In the genomic region with DNA sequence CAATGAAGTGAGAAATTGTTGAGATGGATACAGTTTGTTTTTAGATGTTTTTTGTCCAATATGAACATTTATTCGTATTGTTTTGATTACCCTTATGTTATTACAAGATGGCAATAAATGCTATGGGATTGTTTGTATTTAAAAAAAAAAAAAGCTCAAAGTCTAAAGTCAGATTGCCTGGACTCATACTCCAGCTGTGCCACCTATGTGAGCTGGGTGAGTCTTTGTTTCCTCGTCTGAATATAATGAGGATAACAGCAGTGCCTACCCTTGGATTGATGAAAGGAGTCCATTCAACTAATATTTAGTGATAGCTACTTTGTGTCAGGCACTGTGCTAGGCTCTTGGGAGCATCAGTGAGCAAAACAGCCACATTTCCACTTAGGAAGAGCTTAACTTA, we compare ENCODE assay signal across 24 cellular contexts. TPM values are rescaled to one million over a fixed set of nuclear protein-coding genes. Genes with fewer than 3 reads are reported as not detected.
"Had no signal": no experiment of that assay in that cellular context is flagged by ENCODE, and none has a peak within 500 bp of the region (broad histone marks: within the 10 kb centered on the region; RNA-seq: fewer than 3 reads in every experiment).

No MANE protein-coding gene starts in this region.

- H3K36me3 ChIP-seq: MG63 had no signal

- H3K36me3 Mint-ChIP-seq: IgD-negative memory B cell had no signal

- H3K4me3 ChIP-seq: MG63 had no signal

- H3K4me2 ChIP-seq: SK-N-SH had no signal

- H3K4me3 Mint-ChIP-seq: IgD-negative memory B cell had no signal

- H3K27ac ChIP-seq: HL-60 had no signal

- H3K27me3 ChIP-seq: MG63 had no signal

- DNase-seq: Karpas-422, KBM-7, MG63, NCI-H1092, NCI-H1105 treated with DMSO at 0.1 percent for 48 hours, NCI-H1417 treated with DMSO at 0.1 percent for 48 hours, NCI-H146, NCI-H1694 treated with DMSO at 0.1 percent for 48 hours, NCI-H1930, NCI-H2081, NCI-H2107, NCI-H2227 treated with DMSO at 0.1 percent for 48 hours, NCI-H524, NCI-H69, NCI-H774, Right ventricle myocardium superior, RPMI8226, SIG-M5, SK-N-SH had no signal

- FAIRE-seq: HTR-8/SVneo, RCC 7860 had no signal

- H3K9me3 ChIP-seq: MG63, SK-N-SH had no signal

- H3K9ac ChIP-seq: SK-N-SH had no signal

- H3K27me3 Mint-ChIP-seq: IgD-negative memory B cell had no signal

- H3K4me1 Mint-ChIP-seq: IgD-negative memory B cell had no signal

- H3K27ac Mint-ChIP-seq: IgD-negative memory B cell had no signal

RNA-seq across cellular contexts. Expression of a gene that starts 14.6 kb away (rescaled TPM):
- polyA plus RNA-seq: IgD-negative memory B cell had no signal

RNA-seq across cellular contexts. Expression of a gene that starts 43.4 kb away (rescaled TPM):
- total RNA-seq: NCI-H460 had no signal
- polyA plus RNA-seq: IgD-negative memory B cell had no signal
